In genomic region chr20:6623989-6624388, GRCh38 we compare ENCODE assay signal across 12 cellular contexts.
A peak's percentile ranks its signal among the peaks of the same experiment; 100 is the strongest.
DNase-seq lines count a peak whose midpoint lies in the region; ATAC-seq and TF ChIP-seq lines count a peak whose summit lies in the region.
"Had no signal": no experiment of that assay in that cellular context is flagged by ENCODE, and none has a peak within 500 bp of the region (broad histone marks: within the 10 kb centered on the region; RNA-seq: fewer than 3 reads in every experiment).

No MANE protein-coding gene starts in this region.

- H3K4me3 Mint-ChIP-seq in activated CD4-positive, alpha-beta memory T cell treated with anti-CD3 and anti-CD28 coated beads for 36 hours: no peak overlapping the region
- H3K4me3 Mint-ChIP-seq: activated naive CD8-positive, alpha-beta T cell treated with anti-CD3 and anti-CD28 coated beads, Interleukin-2, amount 50 U/mL, for 24 hours; IgD-negative memory B cell had no signal

- POLR2A ChIA-PET in activated CD4-positive, alpha-beta memory T cell treated with anti-CD3 and anti-CD28 coated beads for 36 hours (lab: Charles Lee): no interaction called here

- intact Hi-C loops in left colon (cut with DNase I, micrococcal nuclease): no loop called here
- intact Hi-C loops in activated CD4-positive, alpha-beta memory T cell treated with anti-CD3 and anti-CD28 coated beads for 36 hours (cut with micrococcal nuclease): no loop called here
- intact Hi-C loops in left cardiac atrium (cut with DNase I): no loop called here
- intact Hi-C loops in ascending aorta (cut with DNase I): no loop called here

- no peaks in the 10 kb centered on the region for H3K36me3 Mint-ChIP-seq in activated CD4-positive, alpha-beta memory T cell treated with anti-CD3 and anti-CD28 coated beads for 36 hours

- H3K4me1 ChIP-seq in HUES48 (ENCODE audit: control insufficient read depth, insufficient read depth, low read length): peaks cover 11% of the 10 kb centered on the region
- no peaks in the 10 kb centered on the region for H3K4me1 ChIP-seq in ascending aorta

- CTCF ChIA-PET in activated CD4-positive, alpha-beta memory T cell treated with anti-CD3 and anti-CD28 coated beads for 36 hours (lab: Charles Lee): no interaction called here

- H3K9ac ChIP-seq in HUES48 (ENCODE audit: low read depth, low read length): no peak overlapping the region

- H3K4me1 Mint-ChIP-seq in activated CD4-positive, alpha-beta memory T cell treated with anti-CD3 and anti-CD28 coated beads for 36 hours (ENCODE audit: low read depth): no peaks in the 10 kb centered on the region
- H3K4me1 Mint-ChIP-seq: activated naive CD8-positive, alpha-beta T cell treated with anti-CD3 and anti-CD28 coated beads, Interleukin-2, amount 50 U/mL, for 24 hours had no signal

- H3K36me3 ChIP-seq in HUES48 (ENCODE audit: control insufficient read depth, insufficient read depth, low read length) (no peaks in the 10 kb centered on the region), ascending aorta (no peaks in the 10 kb centered on the region)

- DNase-seq in left colon (no peak), left cardiac atrium (no peak), ascending aorta (ENCODE audit: low spot score in 2 of 2) (no peak)
- no peak for DNase-seq in stimulated activated naive CD4-positive, alpha-beta T cell treated with Interleukin-2 at 50 U/mL for 16 hours (lab: John Stamatoyannopoulos, UW)
- no peak for DNase-seq in activated CD4-positive, alpha-beta memory T cell treated with anti-CD3 and anti-CD28 coated beads for 36 hours
- DNase-seq: activated naive CD8-positive, alpha-beta T cell treated with anti-CD3 and anti-CD28 coated beads, Interleukin-2, amount 50 U/mL, for 24 hours; DMS53; SHP77 treated with DMSO at 0.1 percent for 48 hours had no signal

- H3K4me3 ChIP-seq in HUES48 (ENCODE audit: low read depth, low read length) (no peak overlapping the region), ascending aorta (no peak overlapping the region)

- ATAC-seq in GM18907 (IDR thresholded peaks at IDR 0.05; ENCODE audit: unreplicated experiment) (peak; percentile 99), HG02610 (IDR thresholded peaks at IDR 0.05; ENCODE audit: unreplicated experiment) (peak; percentile 96), left colon (peak; percentile 89), left cardiac atrium (no peak)
- ATAC-seq: activated naive CD8-positive, alpha-beta T cell treated with anti-CD3 and anti-CD28 coated beads, Interleukin-2, amount 50 U/mL, for 24 hours had no signal

- H3K9me3 ChIP-seq in HUES48 (ENCODE audit: control insufficient read depth, insufficient read depth, low read length) (no peaks in the 10 kb centered on the region), ascending aorta (no peaks in the 10 kb centered on the region)

- H3K27ac ChIP-seq in HUES48 (ENCODE audit: low read depth, low read length): peak overlapping the region; percentile 53
- no peak overlapping the region for H3K27ac ChIP-seq in ascending aorta

- H3K27me3 ChIP-seq in HUES48 (ENCODE audit: control insufficient read depth, insufficient read depth, low read length) (no peaks in the 10 kb centered on the region), ascending aorta (no peaks in the 10 kb centered on the region)

- no peak for TF ChIP-seq CTCF in ascending aorta (IDR thresholded peaks at IDR 0.05)

- no peak overlapping the region for H3K27ac Mint-ChIP-seq in activated CD4-positive, alpha-beta memory T cell treated with anti-CD3 and anti-CD28 coated beads for 36 hours
- H3K27ac Mint-ChIP-seq: activated naive CD8-positive, alpha-beta T cell treated with anti-CD3 and anti-CD28 coated beads, Interleukin-2, amount 50 U/mL, for 24 hours; IgD-negative memory B cell had no signal

- H3K27me3 Mint-ChIP-seq in activated CD4-positive, alpha-beta memory T cell treated with anti-CD3 and anti-CD28 coated beads for 36 hours: no peaks in the 10 kb centered on the region
- H3K27me3 Mint-ChIP-seq: activated naive CD8-positive, alpha-beta T cell treated with anti-CD3 and anti-CD28 coated beads, Interleukin-2, amount 50 U/mL, for 24 hours; IgD-negative memory B cell had no signal

- peaks cover 7% of the 10 kb centered on the region for H3K9me3 Mint-ChIP-seq in activated CD4-positive, alpha-beta memory T cell treated with anti-CD3 and anti-CD28 coated beads for 36 hours

Comparison
In these comparisons a context has a peak if more than half of its experiments do, and no peak if none do; other contexts are left out.
1. ATAC-seq: peak in GM18907 (single experiment), HG02610 (single experiment) and left colon (single experiment); none in left cardiac atrium (0 of 2).